In genomic region chr9:127021664-127022337, GRCh38 we compare ENCODE assay signal across 9 cellular contexts.
DNase-seq lines count a peak whose midpoint lies in the region; ATAC-seq and TF ChIP-seq lines count a peak whose summit lies in the region.
"Had no signal": no experiment of that assay in that cellular context is flagged by ENCODE, and none has a peak within 500 bp of the region (broad histone marks: within the 10 kb centered on the region; RNA-seq: fewer than 3 reads in every experiment).

No MANE protein-coding gene starts in this region.

- H3K27me3 ChIP-seq in colonic mucosa (no peaks in the 10 kb centered on the region), tibial nerve (no peaks in the 10 kb centered on the region)

- H3K4me1 ChIP-seq in colonic mucosa (no peaks in the 10 kb centered on the region), tibial nerve (peaks cover 0 to 24% (median 0%) of the 10 kb centered on the region in 4 donors)

- H3K27ac ChIP-seq in colonic mucosa (peak overlapping the region; percentile 46), tibial nerve (peak overlapping the region in 3 of 4 donors; percentile 61 to 83 (median 81))

- no peak for ATAC-seq in HG02852 (IDR thresholded peaks at IDR 0.05; ENCODE audit: unreplicated experiment)

- 43 to 50% methylated on average over 9 of the region's 9 CpGs for WGBS in tibial nerve, 2 donors

- no peaks in the 10 kb centered on the region for H3K36me3 ChIP-seq in colonic mucosa
- no peaks in the 10 kb centered on the region for H3K36me3 ChIP-seq in tibial nerve

- no peaks in the 10 kb centered on the region for H3K9me3 ChIP-seq in colonic mucosa
- no peaks in the 10 kb centered on the region for H3K9me3 ChIP-seq in tibial nerve

- H3K4me3 ChIP-seq in colonic mucosa: no peak overlapping the region
- no peak overlapping the region for H3K4me3 ChIP-seq in tibial nerve

- TF ChIP-seq CTCF in colonic mucosa (IDR thresholded peaks at IDR 0.05) (no peak), tibial nerve (IDR thresholded peaks at IDR 0.05) (no peak)

- TF ChIP-seq POLR2A in tibial nerve (IDR thresholded peaks at IDR 0.05): no peak

- intact Hi-C loops in colonic mucosa (cut with DNase I): no loop called here

- peak; percentile 68 to 97 for TF ChIP-seq EP300 in tibial nerve (IDR thresholded peaks at IDR 0.05)

- DNase-seq in NCI-H2227 treated with DMSO at 0.1 percent for 48 hours (lab: John Stamatoyannopoulos, UW): peak; percentile 4
- peak; percentile 49 for DNase-seq in colonic mucosa
- DNase-seq in mesenteric fat pad (ENCODE audit: low spot score): peak; percentile 89
- DNase-seq in tibial nerve (ENCODE audit: low spot score in 2 of 2): peak; percentile 81 to 88
- DNase-seq in HuH-7 (ENCODE audit: low spot score): no peak
- DNase-seq in germinal center (ENCODE audit: low spot score): no peak
- DNase-seq: activated naive CD4-positive, alpha-beta T cell treated with Interleukin-2 at 50 U/mL for 16 hours; NCI-H1436 had no signal

- H3K9ac ChIP-seq in colonic mucosa (ENCODE audit: low read depth in 2 of 2, low read length in 2 of 2): no peak overlapping the region

Comparison
In these comparisons a context has a peak if more than half of its experiments do, and no peak if none do; other contexts are left out.
1. DNase-seq: peak in NCI-H2227 treated with DMSO at 0.1 percent for 48 hours (single experiment), colonic mucosa (single experiment), mesenteric fat pad (single experiment) and tibial nerve (2 of 2); none in HuH-7 (single experiment) and germinal center (single experiment).